8 cellular contexts compared by ENCODE assay signal in the genomic region with DNA sequence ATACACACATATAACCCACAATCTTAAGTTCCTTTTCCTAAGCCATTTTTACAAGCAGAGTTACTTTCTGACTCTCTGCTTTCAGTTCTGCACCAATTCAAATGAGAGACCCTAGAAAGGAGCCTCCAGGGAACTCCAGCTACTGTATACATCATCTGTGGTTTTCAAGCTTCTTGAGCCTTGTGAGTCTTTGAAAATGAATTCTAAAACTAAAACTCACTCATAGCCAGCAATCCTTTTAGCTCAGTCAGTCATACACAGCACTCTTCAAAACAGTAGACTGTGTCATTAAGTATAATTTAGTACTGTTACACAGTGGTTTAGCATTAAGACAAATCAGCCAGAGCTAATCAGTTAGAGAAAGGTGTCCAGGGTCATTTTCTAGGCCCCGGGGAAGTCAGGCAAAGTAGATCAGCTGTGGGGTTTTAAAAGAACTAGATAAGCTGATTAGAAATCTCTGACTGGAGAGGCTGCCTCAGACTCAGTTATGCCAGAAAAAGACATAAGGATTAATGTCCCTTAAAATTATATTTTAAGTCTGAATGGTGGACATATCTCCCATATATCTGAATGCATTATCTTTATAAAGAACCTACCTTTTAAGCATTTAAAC.
A peak's percentile ranks its signal among the peaks of the same experiment; 100 is the strongest.
DNase-seq lines count a peak whose midpoint lies in the region; ATAC-seq and TF ChIP-seq lines count a peak whose summit lies in the region.

No MANE protein-coding gene starts in this region.

- peak; percentile 55 for ATAC-seq in GM18498 (IDR thresholded peaks at IDR 0.05; ENCODE audit: unreplicated experiment)
- ATAC-seq in HG02678 (IDR thresholded peaks at IDR 0.05; ENCODE audit: unreplicated experiment) = peak; percentile 50
- ATAC-seq in HG02798 (IDR thresholded peaks at IDR 0.05; ENCODE audit: poor library complexity, unreplicated experiment) = no peak

- peak; percentile 3 for DNase-seq in NOMO-1 treated with dmso at 0.1 percent for 144 hours (lab: John Stamatoyannopoulos, UW; ENCODE audit: unreplicated experiment)
- peak; percentile 70 for DNase-seq in kidney tubule cell (ENCODE audit: low spot score)
- no peak for DNase-seq in superior temporal gyrus (ENCODE audit: extremely low spot score)
- DNase-seq in GM10248 (ENCODE audit: extremely low spot score) = no peak
- no peak for DNase-seq in DMS114 treated with DMSO at 0.1 percent for 48 hours (lab: John Stamatoyannopoulos, UW; ENCODE audit: unreplicated experiment)

- POLR2A ChIA-PET in GM10248 (lab: Yijun Ruan, JAX) = no interaction called here

- CTCF ChIA-PET in GM10248 (lab: Yijun Ruan, JAX) = interaction anchor here (0.9 to 2.2 kb wide), 5 partner anchors 8 to 35 kb away, joined by 3 to 6 read pairs (median 3); no protein-coding TSS in a partner anchor

- TF ChIP-seq CTCF in GM10248 (IDR thresholded peaks at IDR 0.05; ENCODE audit: control extremely low read depth, extremely low read depth, low read depth, missing control alignments) = no peak

Comparison
In these comparisons a context has a peak if more than half of its experiments do, and no peak if none do; other contexts are left out.
1. DNase-seq: peak in NOMO-1 treated with dmso at 0.1 percent for 144 hours (single experiment) and kidney tubule cell (single experiment); none in superior temporal gyrus (single experiment), GM10248 (single experiment) and DMS114 treated with DMSO at 0.1 percent for 48 hours (single experiment).